Comparison of ENCODE assay signal across 1 cellular context in the genomic region with DNA sequence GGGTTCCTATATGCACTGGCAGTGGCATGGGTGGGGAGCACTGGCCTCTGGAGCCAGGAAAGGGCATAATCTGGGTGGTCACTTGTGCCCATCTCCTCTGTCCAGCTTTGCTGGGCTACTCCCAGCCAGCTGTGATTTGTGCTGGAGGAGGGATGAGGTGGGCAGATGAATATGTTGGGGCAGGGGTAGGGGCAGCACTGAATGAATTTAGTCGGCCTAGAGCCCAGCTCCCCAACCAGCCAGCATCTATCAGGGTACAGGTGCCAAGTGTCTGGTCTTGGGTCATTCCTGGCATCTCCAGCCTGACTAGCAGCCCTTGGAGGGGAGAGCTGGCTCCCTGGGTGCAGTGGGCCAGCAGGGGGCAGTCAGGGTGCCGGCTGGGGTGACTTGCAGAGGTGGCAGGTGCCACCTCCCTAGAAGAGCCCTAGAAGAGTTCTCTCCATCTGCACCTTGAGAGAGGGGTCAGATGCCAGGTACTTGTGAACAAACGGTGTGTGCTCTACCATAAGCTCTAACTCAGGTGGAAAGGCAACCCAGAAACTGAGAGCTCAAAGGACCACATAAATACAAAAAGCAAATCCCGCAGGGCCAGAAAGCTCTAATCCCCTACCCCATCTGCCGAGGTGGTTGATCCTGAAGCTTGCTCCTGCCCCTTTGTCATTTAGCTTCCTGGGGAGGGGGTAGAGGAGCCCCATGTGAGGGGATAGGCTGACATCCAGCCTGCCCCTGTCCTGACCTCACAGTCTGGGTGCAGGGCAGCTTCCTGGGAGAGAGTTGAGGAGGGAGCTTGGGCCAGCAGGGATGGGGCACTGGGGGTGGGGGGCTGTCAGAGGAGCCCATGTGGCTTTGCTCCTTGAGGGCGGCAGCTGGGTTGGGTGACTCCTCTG.
TF ChIP-seq lines count a peak whose summit lies in the region.

No MANE protein-coding gene starts in this region.

TF ChIP-seq in endothelial cell of umbilical vein, 7 proteins besides CTCF, POLR2A, EP300 and RAD21:
- TF ChIP-seq MYC (IDR thresholded peaks at IDR 0.05; ENCODE audit: low read depth, low read length): no peak
- TF ChIP-seq JUN (IDR thresholded peaks at IDR 0.05; ENCODE audit: borderline replicate concordance, insufficient read depth, insufficient read length, low read depth): no peak
- no peak for TF ChIP-seq MAX (IDR thresholded peaks at IDR 0.05; ENCODE audit: insufficient read depth, insufficient read length)
TF ChIP-seq in endothelial cell of umbilical vein: peak in this region for 0.
